In the genomic region with DNA sequence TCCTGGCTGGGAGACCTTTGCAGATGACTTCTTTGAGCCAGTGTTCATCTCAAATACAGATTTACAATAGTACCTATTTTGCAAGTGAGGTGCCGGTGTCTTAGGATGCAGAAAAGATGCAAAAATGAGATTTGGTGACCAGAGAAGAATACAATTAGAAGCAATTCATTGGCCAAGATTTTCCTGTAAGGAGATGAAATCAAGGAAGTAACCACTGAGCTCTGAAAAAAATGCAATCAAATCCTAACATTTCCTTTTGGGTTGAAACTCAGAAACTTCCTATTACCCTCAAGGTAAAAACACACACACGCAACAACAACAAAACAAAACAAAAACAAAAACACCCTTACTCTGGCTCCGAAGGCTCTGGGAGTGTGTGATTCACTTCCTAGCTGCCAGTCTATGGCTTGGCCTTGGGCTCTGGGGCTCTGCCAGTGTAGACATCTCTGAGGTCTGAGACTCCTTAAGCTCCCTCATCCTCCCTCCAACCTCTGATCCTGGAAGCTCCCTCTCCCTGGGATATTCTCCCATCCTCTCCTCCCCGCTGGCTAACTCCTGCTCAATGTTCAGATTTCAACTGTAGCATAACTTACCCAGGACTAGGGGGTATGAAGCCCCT, we compare ENCODE assay signal across 15 cellular contexts. TPM values are rescaled to one million over a fixed set of nuclear protein-coding genes. Genes with fewer than 3 reads are reported as not detected.
DNase-seq lines count a peak whose midpoint lies in the region; ATAC-seq and TF ChIP-seq lines count a peak whose summit lies in the region.
"Had no signal": no experiment of that assay in that cellular context is flagged by ENCODE, and none has a peak within 500 bp of the region (broad histone marks: within the 10 kb centered on the region; RNA-seq: fewer than 3 reads in every experiment).

No MANE protein-coding gene starts in this region.

- no peaks in the 10 kb centered on the region for H3K36me3 ChIP-seq in NT2/D1 (ENCODE audit: insufficient read depth, insufficient read length, low read length)
- H3K36me3 ChIP-seq in esophagus (ENCODE audit: control insufficient read depth in 2 of 2, insufficient read depth in 2 of 2, low read length in 1 of 2), result no peaks in the 10 kb centered on the region

- H3K27ac Mint-ChIP-seq in neural crest cell (ENCODE audit: unreplicated experiment), result peak overlapping the region; percentile 97
- no peak overlapping the region for H3K27ac Mint-ChIP-seq in activated CD8-positive, alpha-beta T cell treated with anti-CD3 and anti-CD28 coated beads, Interleukin-2, amount 10 ng/mL, durations not matched to agents 7 days and 5 days

- TF ChIP-seq CTCF in neural crest cell (conservative IDR thresholded peaks at IDR 0.05), result no peak

- peak overlapping the region; percentile 7 for H3K9ac ChIP-seq in NT2/D1 (ENCODE audit: insufficient read length, low read depth)

- peak overlapping the region; percentile 54 to 81 for H3K27ac ChIP-seq in esophagus (ENCODE audit: low read depth in 2 of 2, low read length in 1 of 2)
- H3K27ac ChIP-seq: C4-2B, HL-60 had no signal

- H3K4me1 Mint-ChIP-seq in neural crest cell, result peaks cover 61% of the 10 kb centered on the region
- peaks cover 13% of the 10 kb centered on the region for H3K4me1 Mint-ChIP-seq in activated CD8-positive, alpha-beta T cell treated with anti-CD3 and anti-CD28 coated beads, Interleukin-2, amount 10 ng/mL, durations not matched to agents 7 days and 5 days (ENCODE audit: low read depth)

- H3K4me3 Mint-ChIP-seq in neural crest cell, result peak overlapping the region; percentile 76
- H3K4me3 Mint-ChIP-seq in activated CD8-positive, alpha-beta T cell treated with anti-CD3 and anti-CD28 coated beads, Interleukin-2, amount 10 ng/mL, durations not matched to agents 7 days and 5 days, result no peak overlapping the region

- H3K36me3 Mint-ChIP-seq in neural crest cell (ENCODE audit: low read depth), result no peaks in the 10 kb centered on the region
- no peaks in the 10 kb centered on the region for H3K36me3 Mint-ChIP-seq in activated CD8-positive, alpha-beta T cell treated with anti-CD3 and anti-CD28 coated beads, Interleukin-2, amount 10 ng/mL, durations not matched to agents 7 days and 5 days (ENCODE audit: low read depth)

- ATAC-seq in activated CD8-positive, alpha-beta T cell treated with anti-CD3 and anti-CD28 coated beads, Interleukin-2, amount 10 ng/mL, durations not matched to agents 7 days and 5 days, result no peak

- no peaks in the 10 kb centered on the region for H3K27me3 Mint-ChIP-seq in neural crest cell (ENCODE audit: low read depth)
- H3K27me3 Mint-ChIP-seq in activated CD8-positive, alpha-beta T cell treated with anti-CD3 and anti-CD28 coated beads, Interleukin-2, amount 10 ng/mL, durations not matched to agents 7 days and 5 days (ENCODE audit: low read depth), result peaks cover 6% of the 10 kb centered on the region

- POLR2A ChIA-PET in activated CD8-positive, alpha-beta T cell treated with anti-CD3 and anti-CD28 coated beads, Interleukin-2, amount 10 ng/mL, durations not matched to agents 7 days and 5 days (lab: Charles Lee), result no interaction called here

- no peaks in the 10 kb centered on the region for H3K9me3 ChIP-seq in NT2/D1 (ENCODE audit: insufficient read depth, low read length)
- no peaks in the 10 kb centered on the region for H3K9me3 ChIP-seq in esophagus (ENCODE audit: control insufficient read depth in 2 of 2, insufficient read depth in 1 of 2, low read depth in 1 of 2, low read length in 1 of 2)

- H3K27me3 ChIP-seq in NT2/D1 (ENCODE audit: insufficient read depth, insufficient read length) (no peaks in the 10 kb centered on the region), esophagus (ENCODE audit: control insufficient read depth in 1 of 2, insufficient read depth in 2 of 2, low read length in 2 of 2) (no peaks in the 10 kb centered on the region)

- H3K9me3 Mint-ChIP-seq in neural crest cell, result no peaks in the 10 kb centered on the region
- H3K9me3 Mint-ChIP-seq in activated CD8-positive, alpha-beta T cell treated with anti-CD3 and anti-CD28 coated beads, Interleukin-2, amount 10 ng/mL, durations not matched to agents 7 days and 5 days (ENCODE audit: insufficient read depth), result no peaks in the 10 kb centered on the region

- H3K4me3 ChIP-seq in NT2/D1 (ENCODE audit: insufficient read length, low read depth) (no peak overlapping the region), esophagus (ENCODE audit: low read depth in 1 of 2, low read length in 2 of 2) (no peak overlapping the region)

- H3K4me1 ChIP-seq in NT2/D1 (ENCODE audit: insufficient read depth, insufficient read length) (peaks cover 10% of the 10 kb centered on the region), esophagus (ENCODE audit: control insufficient read depth in 2 of 2, insufficient read depth in 2 of 2, low read length in 1 of 2) (peaks cover 0 to 7% of the 10 kb centered on the region in 2 donors)

- DNase-seq in EH (ENCODE audit: low read depth), result peak; percentile 9
- no peak for DNase-seq in NT2/D1 (ENCODE audit: low read depth, low spot score)
- DNase-seq in neural crest cell (ENCODE audit: low read depth, low spot score), result no peak
- DNase-seq in NCI-H69 (lab: John Stamatoyannopoulos, UW), result no peak
- DNase-seq in NCI-H446 (lab: John Stamatoyannopoulos, UW), result no peak
- no peak for DNase-seq in activated CD8-positive, alpha-beta T cell treated with anti-CD3 and anti-CD28 coated beads, Interleukin-2, amount 10 ng/mL, durations not matched to agents 7 days and 5 days
- DNase-seq in RPMI8226, result no peak
- DNase-seq: activated CD4-positive, alpha-beta T cell treated with anti-CD3 and anti-CD28 coated beads for 4 hours; activated gamma-delta T cell treated with Interleukin-2 at 50 U/mL for 16 hours; NCI-H1048; NCI-H526 treated with DMSO at 0.1 percent for 48 hours had no signal

- CTCF ChIA-PET in activated CD8-positive, alpha-beta T cell treated with anti-CD3 and anti-CD28 coated beads, Interleukin-2, amount 10 ng/mL, durations not matched to agents 7 days and 5 days (lab: Charles Lee), result interaction anchor here (1.6 to 2.5 kb wide), 2 partner anchors 13 to 18 kb away, joined by 6 to 10 read pairs; no protein-coding TSS in a partner anchor

- 54 to 70% methylated on average over 4 of the region's 4 CpGs for WGBS in esophagus, 2 donors

RNA-seq across cellular contexts. Expression of gene MT4, which starts 16.8 kb away (rescaled TPM):
- polyA plus RNA-seq in esophagus, result 1 to 10 TPM; 1.3 to 7.4 TPM
- not detected in 2 replicates for total RNA-seq in neural crest cell
- total RNA-seq in activated CD8-positive, alpha-beta T cell treated with anti-CD3 and anti-CD28 coated beads, Interleukin-2, amount 10 ng/mL, durations not matched to agents 7 days and 5 days, result not detected
- total RNA-seq: chondrocyte had no signal

RNA-seq across cellular contexts. Expression of gene BBS2, which starts 28.2 kb away (rescaled TPM):
- polyA plus RNA-seq in esophagus, result 10 to 100 TPM; 24.2 to 29.0 TPM
- total RNA-seq in neural crest cell, result 44.9 and 48.6 TPM in 2 replicates
- total RNA-seq in activated CD8-positive, alpha-beta T cell treated with anti-CD3 and anti-CD28 coated beads, Interleukin-2, amount 10 ng/mL, durations not matched to agents 7 days and 5 days, result 1 to 10 TPM; 8.4 to 9.6 TPM

RNA-seq across cellular contexts. Expression of gene MT3, which starts 41.3 kb away (rescaled TPM):
- polyA plus RNA-seq in esophagus, result under 1 TPM; 0.67 to 0.96 TPM
- not detected in 2 replicates for total RNA-seq in neural crest cell
- total RNA-seq in activated CD8-positive, alpha-beta T cell treated with anti-CD3 and anti-CD28 coated beads, Interleukin-2, amount 10 ng/mL, durations not matched to agents 7 days and 5 days, result 1 to 10 TPM; 6.2 to 7.5 TPM
